In genomic region chr12:121791671-121792496, GRCh38 we compare ENCODE assay signal across 10 cellular contexts. TPM values are rescaled to one million over a fixed set of nuclear protein-coding genes. Genes with fewer than 3 reads are reported as not detected.
DNase-seq lines count a peak whose midpoint lies in the region; ATAC-seq, FAIRE-seq and TF ChIP-seq lines count a peak whose summit lies in the region.
"Had no signal": no experiment of that assay in that cellular context is flagged by ENCODE, and none has a peak within 500 bp of the region (broad histone marks: within the 10 kb centered on the region; RNA-seq: fewer than 3 reads in every experiment).

No MANE protein-coding gene starts in this region.

- no peak overlapping the region for H3K9ac ChIP-seq in GM23248

- TF ChIP-seq CTCF in esophagus squamous epithelium (IDR thresholded peaks at IDR 0.05), result no peak

- H2AFZ ChIP-seq in GM23248, result no peak overlapping the region

- H3K4me3 ChIP-seq in esophagus squamous epithelium (peak overlapping the region; percentile 30 to 69 (median 54)), small intestine (ENCODE audit: low read depth in 1 of 2, low read length in 2 of 2) (peak overlapping the region; percentile 72 to 92), GM23248 (no peak overlapping the region)
- H3K4me3 ChIP-seq: K562 had no signal

- peaks cover 10% of the 10 kb centered on the region; the same call in 1 of the 2 replicates for H3F3A ChIP-seq in GM23248 (ENCODE audit: insufficient read depth)

- peak; percentile 24 for FAIRE-seq in GM18507 (lab: Jason Lieb, UNC)
- no peak for FAIRE-seq in small intestine (lab: Jason Lieb, UNC)
- FAIRE-seq: K562 had no signal

- no peaks in the 10 kb centered on the region for H3K9me2 ChIP-seq in GM23248 (ENCODE audit: insufficient read depth)

- H3K4me2 ChIP-seq in GM23248 (ENCODE audit: unreplicated experiment), result no peak overlapping the region

- intact Hi-C loops in esophagus squamous epithelium (cut with DNase I), result no loop called here

- no peaks in the 10 kb centered on the region for H3K27me3 ChIP-seq in esophagus squamous epithelium
- H3K27me3 ChIP-seq in small intestine (ENCODE audit: control insufficient read depth in 2 of 2, insufficient read depth in 2 of 2, low read length in 2 of 2), result no peaks in the 10 kb centered on the region
- no peaks in the 10 kb centered on the region for H3K27me3 ChIP-seq in GM23248 (replicated peaks; ENCODE audit: insufficient read depth)

- TF ChIP-seq POLR2A in esophagus squamous epithelium (IDR thresholded peaks at IDR 0.05), result no peak

- H3K9me3 ChIP-seq in esophagus squamous epithelium (no peaks in the 10 kb centered on the region), small intestine (ENCODE audit: control insufficient read depth, low read depth) (no peaks in the 10 kb centered on the region), GM23248 (ENCODE audit: low read depth) (no peaks in the 10 kb centered on the region)
- H3K9me3 ChIP-seq: psoas muscle had no signal

- DNase-seq in GM18507 (ENCODE audit: extremely low spot score, insufficient read length, low read depth) (no peak), RKO (ENCODE audit: low spot score) (peak; percentile 72), esophagus squamous epithelium (lab: John Stamatoyannopoulos, UW) (no peak), small intestine (peak; percentile 91), GM23248 (no peak), NOMO-1 treated with dmso at 0.1 percent for 144 hours (lab: John Stamatoyannopoulos, UW; ENCODE audit: unreplicated experiment) (no peak)

- H3K36me3 ChIP-seq in esophagus squamous epithelium, result peaks cover 8 to 10% (median 8%) of the 10 kb centered on the region in 3 donors
- peaks cover 0 to 2% of the 10 kb centered on the region in 2 donors for H3K36me3 ChIP-seq in small intestine (ENCODE audit: control insufficient read depth in 2 of 2, insufficient read depth in 2 of 2, low read length in 2 of 2)
- H3K36me3 ChIP-seq in GM23248 (ENCODE audit: low read depth), result no peaks in the 10 kb centered on the region

- ATAC-seq in GM18858 (IDR thresholded peaks at IDR 0.05; ENCODE audit: unreplicated experiment) (no peak), HG03097 (IDR thresholded peaks at IDR 0.05; ENCODE audit: low FRiP score, unreplicated experiment) (no peak)
- ATAC-seq: K562, psoas muscle had no signal

- H3K79me2 ChIP-seq in GM23248 (ENCODE audit: insufficient read depth), result peaks cover 19% of the 10 kb centered on the region

- peaks cover 38 to 84% (median 39%) of the 10 kb centered on the region in 3 donors for H3K4me1 ChIP-seq in esophagus squamous epithelium
- H3K4me1 ChIP-seq in small intestine (ENCODE audit: control insufficient read depth in 2 of 2, insufficient read depth in 1 of 2, low read depth in 1 of 2, low read length in 1 of 2), result peaks cover 0 to 4% of the 10 kb centered on the region in 2 donors
- H3K4me1 ChIP-seq in GM23248 (ENCODE audit: insufficient read depth), result peaks cover 14% of the 10 kb centered on the region

- H3K27ac ChIP-seq in esophagus squamous epithelium, result peak overlapping the region in 2 of 4 donors; percentile 100
- H3K27ac ChIP-seq in small intestine (ENCODE audit: low read depth in 1 of 2, low read length in 1 of 2), result peak overlapping the region; percentile 73 to 99
- H3K27ac ChIP-seq in GM23248, result no peak overlapping the region
- H3K27ac ChIP-seq: psoas muscle had no signal

- no peaks in the 10 kb centered on the region for H4K20me1 ChIP-seq in GM23248 (ENCODE audit: insufficient read depth)

- in situ Hi-C loops in GM23248 (cut with MboI), result loop anchor here (5.0 kb wide), 1 partner anchor 100 kb away; no protein-coding TSS in a partner anchor

- 66 to 93% methylated on average over 5 of the region's 14 CpGs for WGBS in esophagus squamous epithelium, 2 donors
- 23 to 47% (median 24%) methylated on average over 14 of the region's 14 CpGs for WGBS in small intestine, 3 donors
- WGBS in GM23248 (ENCODE audit: low coverage in 1 of 2, low lambda C conversion rate in 2 of 2, missing lambda C conversion rate in 2 of 2), 2 experiments, result 93 to 94% methylated on average over 14 of the region's 14 CpGs

RNA-seq across cellular contexts. Expression of gene RHOF, which starts 1.6 kb away (rescaled TPM):
- 10 to 100 TPM in 1 of 4 donors, 1 to 10 TPM in 3; 3.2 to 20.4 (median 6.2) TPM for total RNA-seq in esophagus squamous epithelium
- polyA plus RNA-seq in small intestine, result 10 to 100 TPM; 13.3 to 75.9 (median 44.5) TPM
- total RNA-seq in GM23248 (2014; rRNA removed; shearing (Covaris generic)), result 6.7 and 8.2 TPM in 2 replicates
- 1.5 and 2.4 TPM in 2 replicates for polyA plus RNA-seq in GM23248 (2016; fragmentation: Nextera tagmentation; extraction: Ambion mirVana)

RNA-seq across cellular contexts. Expression of gene SETD1B, which starts 11.9 kb away (rescaled TPM):
- 10 to 100 TPM in 3 of 4 donors, 1 to 10 TPM in 1; 5.6 to 14.4 (median 10.6) TPM for total RNA-seq in esophagus squamous epithelium
- polyA plus RNA-seq in small intestine, result 1 to 10 TPM; 3.6 to 9.4 (median 3.8) TPM
- total RNA-seq in GM23248 (2014; rRNA removed; shearing (Covaris generic)), result 2.0 and 2.7 TPM in 2 replicates
- 1.7 and 2.0 TPM in 2 replicates for polyA plus RNA-seq in GM23248 (2016; fragmentation: Nextera tagmentation; extraction: Ambion mirVana)

Comparison
In these comparisons a context has a peak if more than half of its experiments do, and no peak if none do; other contexts are left out.
1. DNase-seq: peak in RKO (single experiment) and small intestine (single experiment); none in GM18507 (single experiment), esophagus squamous epithelium (single experiment), GM23248 (single experiment) and NOMO-1 treated with dmso at 0.1 percent for 144 hours (single experiment).